ENCODE assay signal across 7 cellular contexts in the genomic region with DNA sequence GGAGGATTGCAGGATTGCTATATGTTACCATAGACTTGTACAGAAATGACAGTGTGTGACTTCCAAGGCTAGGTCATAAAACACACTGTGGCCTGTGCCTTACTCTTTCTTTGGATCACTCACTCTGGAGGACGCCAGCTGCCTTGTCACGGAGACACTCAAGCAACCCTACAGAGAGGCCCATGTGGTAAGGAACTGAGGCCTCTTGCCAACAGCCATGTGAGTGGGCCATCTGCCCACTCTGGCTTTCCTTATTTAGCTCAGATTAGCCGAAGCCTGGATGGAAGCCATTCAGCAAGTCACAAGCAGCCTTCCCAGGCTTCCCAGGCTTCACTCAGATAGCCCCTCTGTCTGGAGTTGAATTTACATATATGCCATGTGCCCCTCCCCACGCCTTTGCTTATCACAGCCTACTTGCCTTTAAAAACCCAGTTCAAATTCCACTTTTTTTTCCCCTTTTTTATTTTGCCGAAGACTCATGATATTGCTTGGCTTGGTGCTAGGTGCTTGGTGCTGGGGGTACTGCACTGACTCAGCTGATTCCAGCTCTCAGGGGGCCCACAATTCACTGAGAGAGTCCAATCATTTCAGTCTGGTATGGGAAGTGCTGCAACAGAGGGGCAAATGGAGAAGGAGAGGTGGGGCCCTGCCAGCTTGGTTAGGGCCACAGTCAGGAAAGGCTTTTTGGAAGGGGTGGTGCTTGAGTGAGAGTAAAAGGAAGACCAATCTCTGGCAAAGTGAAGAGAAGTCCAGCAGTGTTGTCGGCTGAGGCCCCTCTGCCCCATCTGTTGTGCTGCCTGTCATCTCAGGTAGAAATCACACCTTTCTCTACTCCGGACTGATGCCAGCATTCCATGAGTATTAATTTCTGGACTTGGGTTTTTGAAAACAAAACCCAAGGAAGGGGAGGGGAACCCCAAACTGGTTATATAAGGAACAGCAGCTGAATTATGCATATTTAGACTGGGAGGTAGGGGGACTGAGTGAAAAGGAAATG. TPM values are rescaled to one million over a fixed set of nuclear protein-coding genes. Genes with fewer than 3 reads are reported as not detected.
DNase-seq lines count a peak whose midpoint lies in the region; ATAC-seq and TF ChIP-seq lines count a peak whose summit lies in the region.

No MANE protein-coding gene starts in this region.

- peak in 1 of 2 donors; percentile 68 for TF ChIP-seq EP300 in tibial nerve (IDR thresholded peaks at IDR 0.05)

- ATAC-seq in GM21723 (IDR thresholded peaks at IDR 0.05; ENCODE audit: unreplicated experiment) = no peak
- no peak for ATAC-seq in GM21367 (IDR thresholded peaks at IDR 0.05; ENCODE audit: unreplicated experiment)

- WGBS in lower leg skin, 2 donors = 36 to 43% methylated on average over 7 of the region's 7 CpGs
- WGBS in tibial nerve, 2 donors = 49 to 55% methylated on average over 7 of the region's 7 CpGs

- peak overlapping the region in 1 of 4 donors; percentile 15 for H3K27ac ChIP-seq in tibial nerve

- H3K4me3 ChIP-seq in lower leg skin (ENCODE audit: low read depth, poor library complexity, severe bottlenecking) = no peak overlapping the region
- no peak overlapping the region for H3K4me3 ChIP-seq in tibial nerve

- TF ChIP-seq POLR2A in lower leg skin (IDR thresholded peaks at IDR 0.05) (no peak), tibial nerve (IDR thresholded peaks at IDR 0.05) (no peak)

- TF ChIP-seq CTCF in lower leg skin (IDR thresholded peaks at IDR 0.05) = no peak
- no peak for TF ChIP-seq CTCF in tibial nerve (IDR thresholded peaks at IDR 0.05)

- intact Hi-C loops in lower leg skin (cut with DNase I; ENCODE audit: low total_unique reads) = no loop called here

- peaks cover 0 to 6% (median 0%) of the 10 kb centered on the region in 3 donors for H3K36me3 ChIP-seq in tibial nerve

- H3K27me3 ChIP-seq in tibial nerve = no peaks in the 10 kb centered on the region

- H3K9me3 ChIP-seq in tibial nerve = no peaks in the 10 kb centered on the region

- peak; percentile 31 for DNase-seq in NCI-H1105 treated with DMSO at 0.1 percent for 48 hours (lab: John Stamatoyannopoulos, UW)
- peak; percentile 99 for DNase-seq in cerebellar cortex (ENCODE audit: low spot score)
- peak; percentile 89 to 95 for DNase-seq in lower leg skin (ENCODE audit: low spot score in 2 of 2)
- peak; percentile 50 to 79 for DNase-seq in tibial nerve (ENCODE audit: low spot score in 2 of 2)
- DNase-seq in SIG-M5 treated with dmso at 0.1 percent for 504 hours (lab: John Stamatoyannopoulos, UW; ENCODE audit: unreplicated experiment) = no peak

- H3K4me1 ChIP-seq in tibial nerve = peaks cover 0 to 29% (median 4%) of the 10 kb centered on the region in 4 donors

RNA-seq across cellular contexts. Expression of gene P4HA3, which starts 14.5 kb away (rescaled TPM):
- total RNA-seq in lower leg skin (under 1 TPM in 2 of 4 donors, not detected in 2; 0.17 to 0.81 TPM), tibial nerve (1 to 10 TPM in 1 of 4 donors, not detected in 3; 1.4 TPM)
